In the genomic region with DNA sequence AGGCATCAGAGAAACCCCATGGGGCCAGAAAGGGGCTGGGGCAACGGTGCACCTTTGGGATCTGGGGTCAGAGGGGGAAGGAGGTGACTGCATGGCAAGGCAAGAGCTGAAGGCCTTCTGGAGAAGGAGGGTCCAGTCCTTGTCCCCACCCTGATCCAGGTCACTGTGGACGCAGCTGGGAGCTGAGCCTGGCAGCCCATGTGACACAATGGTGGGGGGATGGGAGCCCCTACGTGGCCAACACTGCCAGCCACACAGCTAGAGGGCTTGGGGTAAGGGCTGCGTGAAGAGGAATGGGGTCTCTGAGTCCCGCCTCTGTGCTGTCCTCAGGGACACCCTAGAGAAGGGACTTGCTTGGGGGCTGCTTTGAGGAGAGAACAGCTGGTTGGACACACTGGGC, we compare ENCODE assay signal across 5 cellular contexts. TPM values are rescaled to one million over a fixed set of nuclear protein-coding genes. Genes with fewer than 3 reads are reported as not detected.
"Had no signal": no experiment of that assay in that cellular context is flagged by ENCODE, and none has a peak within 500 bp of the region (broad histone marks: within the 10 kb centered on the region; RNA-seq: fewer than 3 reads in every experiment).

No MANE protein-coding gene starts in this region.

RNA-seq across cellular contexts. Expression of gene SPDYE2, which starts 30.7 kb away (rescaled TPM):
- total RNA-seq: HepG2, HT-29, HT1080, IMR-90, K562 had no signal
- polyA plus RNA-seq: HepG2, IMR-90 had no signal
